In genomic region chr2:108565778-108566375, GRCh38 we compare ENCODE assay signal across 9 cellular contexts. TPM values are rescaled to one million over a fixed set of nuclear protein-coding genes. Genes with fewer than 3 reads are reported as not detected.
DNase-seq lines count a peak whose midpoint lies in the region; ATAC-seq and TF ChIP-seq lines count a peak whose summit lies in the region.
"Had no signal": no experiment of that assay in that cellular context is flagged by ENCODE, and none has a peak within 500 bp of the region (broad histone marks: within the 10 kb centered on the region; RNA-seq: fewer than 3 reads in every experiment).

No MANE protein-coding gene starts in this region.

- no peak overlapping the region for H3K4me3 ChIP-seq in fibroblast of lung (replicated peaks in 1 of 4; ENCODE audit: control extremely low read depth in 1 of 4, insufficient read depth in 1 of 4, low read depth in 3 of 4, low read length in 4 of 4)
- H3K4me3 ChIP-seq in prostate gland = no peak overlapping the region
- H3K4me3 ChIP-seq in spleen = no peak overlapping the region

- H2AFZ ChIP-seq in fibroblast of lung (ENCODE audit: low read length) = no peak overlapping the region

- no peaks in the 10 kb centered on the region for H3K27me3 ChIP-seq in fibroblast of lung (ENCODE audit: control insufficient read depth, insufficient read depth, low read length)
- no peaks in the 10 kb centered on the region for H3K27me3 ChIP-seq in prostate gland (replicated peaks; ENCODE audit: insufficient read depth)
- no peaks in the 10 kb centered on the region for H3K27me3 ChIP-seq in spleen (replicated peaks in 1 of 7)

- intact Hi-C loops in prostate gland (cut with DNase I) (no loop called here), spleen (cut with DNase I; ENCODE audit: low total_unique reads) (no loop called here)

- H3K4me1 ChIP-seq in fibroblast of lung (ENCODE audit: control insufficient read depth, extremely low read depth, insufficient read depth, low read length) (peaks cover 2% of the 10 kb centered on the region), prostate gland (replicated peaks) (no peaks in the 10 kb centered on the region), spleen (peaks cover 0 to 33% (median 15%) of the 10 kb centered on the region in 6 donors)

- no peaks in the 10 kb centered on the region for H4K20me1 ChIP-seq in fibroblast of lung (ENCODE audit: control insufficient read depth, extremely low read depth, insufficient read depth, low read length)

- ATAC-seq in GM18498 (IDR thresholded peaks at IDR 0.05; ENCODE audit: unreplicated experiment) (peak; percentile 85), GM19455 (IDR thresholded peaks at IDR 0.05; ENCODE audit: unreplicated experiment) (peak; percentile 79), HG03066 (IDR thresholded peaks at IDR 0.05; ENCODE audit: low read depth, unreplicated experiment) (peak; percentile 72)

- no peak overlapping the region for H3K9ac ChIP-seq in fibroblast of lung (ENCODE audit: insufficient read depth, low read length)

- TF ChIP-seq POLR2A in prostate gland (IDR thresholded peaks at IDR 0.05) (no peak), spleen (IDR thresholded peaks at IDR 0.05) (no peak)

- peaks cover 18% of the 10 kb centered on the region for H3K79me2 ChIP-seq in fibroblast of lung (ENCODE audit: control insufficient read depth, insufficient read depth, low read length)

- H3K4me2 ChIP-seq in fibroblast of lung (ENCODE audit: extremely low read depth, insufficient read depth, low read length) = peak overlapping the region; percentile 10

- H3K27ac ChIP-seq in fibroblast of lung (ENCODE audit: insufficient read depth, low read length) = no peak overlapping the region
- no peak overlapping the region for H3K27ac ChIP-seq in prostate gland
- peak overlapping the region in 4 of 8 donors; percentile 12 to 29 (median 18) for H3K27ac ChIP-seq in spleen

- TF ChIP-seq CTCF in fibroblast of lung (conservative IDR thresholded peaks at IDR 0.05 in 1 of 2, IDR thresholded peaks at IDR 0.05 in 1 of 2; ENCODE audit: low read depth in 1 of 2, low read length in 2 of 2) = no peak
- no peak for TF ChIP-seq CTCF in prostate gland (IDR thresholded peaks at IDR 0.05)
- no peak for TF ChIP-seq CTCF in spleen (IDR thresholded peaks at IDR 0.05 in 8 of 11, conservative IDR thresholded peaks at IDR 0.05 in 3 of 11)

- WGBS in prostate gland = 87% methylated on average over 3 of the region's 3 CpGs
- WGBS in spleen, 5 donors = 62 to 82% (median 72%) methylated on average over 3 of the region's 3 CpGs

- H3K9me3 ChIP-seq in fibroblast of lung (ENCODE audit: control insufficient read depth, insufficient read depth, low read depth, low read length) (no peaks in the 10 kb centered on the region), prostate gland (no peaks in the 10 kb centered on the region), spleen (peaks cover 0 to 4% (median 0%) of the 10 kb centered on the region in 8 donors)

- H3K36me3 ChIP-seq in fibroblast of lung (ENCODE audit: control insufficient read depth, insufficient read depth, low read length) (no peaks in the 10 kb centered on the region), prostate gland (no peaks in the 10 kb centered on the region), spleen (no peaks in the 10 kb centered on the region)

- DNase-seq in fibroblast of lung (ENCODE audit: low read depth in 2 of 2) = no peak
- DNase-seq in NCI-H345 treated with DMSO at 0.1 percent for 48 hours (lab: John Stamatoyannopoulos, UW; ENCODE audit: unreplicated experiment) = no peak
- DNase-seq in mesenteric fat pad (ENCODE audit: low spot score) = no peak
- no peak for DNase-seq in prostate gland (ENCODE audit: low spot score)
- DNase-seq in spleen = no peak
- DNase-seq: stimulated activated CD4-positive, alpha-beta T cell treated with anti-CD3 and anti-CD28 coated beads, Interleukin-4, amount 100 ng/mL, for 1 hour had no signal

RNA-seq across cellular contexts. Expression of gene LIMS1, which starts 31.6 kb away (rescaled TPM):
- total RNA-seq in fibroblast of lung (52.7 and 63.7 TPM in 2 replicates), mesenteric fat pad (113 TPM), prostate gland (10 to 100 TPM; 82.9 to 90.4 TPM), spleen (100 to 1,000 TPM in 1 of 7 donors, 10 to 100 TPM in 6; 60.2 to 104 (median 62.3) TPM)
- polyA plus RNA-seq in fibroblast of lung (100 and 108 TPM in 2 replicates), spleen (10 to 100 TPM in 2 of 3 donors, 1 to 10 TPM in 1; 8.9 to 17.2 (median 15.2) TPM)
- polyA plus RNA-seq in fibroblast of lung (2012) = 50.2 and 61.0 TPM in 2 replicates
- 84.0 and 84.7 TPM in 2 replicates for polyA minus RNA-seq in fibroblast of lung (ENCODE audit: low replicate concordance)
